Comparison of ENCODE assay signal across 8 cellular contexts in genomic region chrX:38879631-38880220, GRCh38.
DNase-seq lines count a peak whose midpoint lies in the region; ATAC-seq and TF ChIP-seq lines count a peak whose summit lies in the region.

No MANE protein-coding gene starts in this region.

- H3K4me3 Mint-ChIP-seq in activated CD8-positive, alpha-beta T cell treated with anti-CD3 and anti-CD28 coated beads for 36 hours = no peak overlapping the region

- H3K27ac Mint-ChIP-seq in activated CD8-positive, alpha-beta T cell treated with anti-CD3 and anti-CD28 coated beads for 36 hours = no peak overlapping the region

- no peaks in the 10 kb centered on the region for H3K27me3 Mint-ChIP-seq in activated CD8-positive, alpha-beta T cell treated with anti-CD3 and anti-CD28 coated beads for 36 hours

- intact Hi-C loops in activated CD8-positive, alpha-beta T cell treated with anti-CD3 and anti-CD28 coated beads for 36 hours (cut with micrococcal nuclease) = no loop called here

- CTCF ChIA-PET in activated CD8-positive, alpha-beta T cell treated with anti-CD3 and anti-CD28 coated beads for 36 hours (lab: Charles Lee) = interaction anchor here (1.5 kb wide), 1 partner anchor 15 kb away, joined by 3 read pairs; no protein-coding TSS in a partner anchor

- no peaks in the 10 kb centered on the region for H3K9me3 Mint-ChIP-seq in activated CD8-positive, alpha-beta T cell treated with anti-CD3 and anti-CD28 coated beads for 36 hours

- no peaks in the 10 kb centered on the region for H3K36me3 Mint-ChIP-seq in activated CD8-positive, alpha-beta T cell treated with anti-CD3 and anti-CD28 coated beads for 36 hours (ENCODE audit: low read depth)

- peak; percentile 80 for DNase-seq in DMS53 treated with DMSO at 0.1 percent for 48 hours (lab: John Stamatoyannopoulos, UW; ENCODE audit: unreplicated experiment)
- DNase-seq in activated CD8-positive, alpha-beta T cell treated with anti-CD3 and anti-CD28 coated beads for 36 hours = no peak
- DNase-seq in NCI-H526 treated with DMSO at 0.1 percent for 48 hours (lab: John Stamatoyannopoulos, UW) = no peak
- no peak for DNase-seq in stimulated activated naive CD4-positive, alpha-beta T cell treated with Interleukin-2 at 50 U/mL for 16 hours (lab: John Stamatoyannopoulos, UW)
- DNase-seq in stimulated activated CD4-positive, alpha-beta T cell treated with anti-CD3 and anti-CD28 coated beads, Interleukin-4, amount 100 ng/mL, for 1 hour = no peak

- H3K27ac ChIP-seq in KOPT-K1 (ENCODE audit: low read depth, low read length, poor library complexity, severe bottlenecking) = peak overlapping the region; percentile 65

- ATAC-seq in GM21423 (IDR thresholded peaks at IDR 0.05; ENCODE audit: unreplicated experiment) = peak; percentile 59
- ATAC-seq in activated CD8-positive, alpha-beta T cell treated with anti-CD3 and anti-CD28 coated beads for 36 hours = peak; percentile 53
- no peak for ATAC-seq in SK-N-SH treated with all-trans-retinoic acid at 6 μM for 48 hours

- H3K9me3 ChIP-seq in KOPT-K1 (ENCODE audit: insufficient read depth, low read length, poor library complexity, severe bottlenecking) = no peaks in the 10 kb centered on the region

- POLR2A ChIA-PET in activated CD8-positive, alpha-beta T cell treated with anti-CD3 and anti-CD28 coated beads for 36 hours (lab: Charles Lee) = interaction anchor here (1.9 kb wide), 1 partner anchor 12 kb away, joined by 4 read pairs; no protein-coding TSS in a partner anchor

- peaks cover 15% of the 10 kb centered on the region for H3K4me1 Mint-ChIP-seq in activated CD8-positive, alpha-beta T cell treated with anti-CD3 and anti-CD28 coated beads for 36 hours (ENCODE audit: low read depth)

- no peaks in the 10 kb centered on the region for H3K36me3 ChIP-seq in KOPT-K1 (ENCODE audit: insufficient read depth, low read length)

- TF ChIP-seq CTCF in activated CD8-positive, alpha-beta T cell treated with anti-CD3 and anti-CD28 coated beads for 36 hours (IDR thresholded peaks at IDR 0.05) = no peak

TF ChIP-seq in SK-N-SH treated with all-trans-retinoic acid at 6 μM for 48 hours, 23 proteins besides CTCF, POLR2A, EP300 and RAD21:
- no peak for TF ChIP-seq BACH2 (CRISPR knock-in tag; IDR thresholded peaks at IDR 0.05; ENCODE audit: borderline replicate concordance)
- no peak for TF ChIP-seq OSR1 (CRISPR knock-in tag; IDR thresholded peaks at IDR 0.05)
- no peak for TF ChIP-seq SNAI2 (CRISPR knock-in tag; IDR thresholded peaks at IDR 0.05)
- TF ChIP-seq ZC3H10 (CRISPR knock-in tag; IDR thresholded peaks at IDR 0.05) = no peak
- no peak for TF ChIP-seq RARB (CRISPR knock-in tag; IDR thresholded peaks at IDR 0.05)
- TF ChIP-seq PPARA (CRISPR knock-in tag; IDR thresholded peaks at IDR 0.05; ENCODE audit: borderline replicate concordance) = no peak
- no peak for TF ChIP-seq ZNF70 (CRISPR knock-in tag; IDR thresholded peaks at IDR 0.05)
- TF ChIP-seq PATZ1 (CRISPR knock-in tag; IDR thresholded peaks at IDR 0.05; ENCODE audit: borderline replicate concordance) = no peak
- TF ChIP-seq ZNF565 (CRISPR knock-in tag; conservative IDR thresholded peaks at IDR 0.05; ENCODE audit: low read depth) = no peak
- no peak for TF ChIP-seq ZFP30 (CRISPR knock-in tag; IDR thresholded peaks at IDR 0.05)
- TF ChIP-seq POU6F1 (CRISPR knock-in tag; IDR thresholded peaks at IDR 0.05; ENCODE audit: borderline replicate concordance, low read depth) = no peak
- TF ChIP-seq ZNF8 (CRISPR knock-in tag; IDR thresholded peaks at IDR 0.05) = no peak
- TF ChIP-seq ZFP3 (CRISPR knock-in tag; IDR thresholded peaks at IDR 0.05) = no peak
- no peak for TF ChIP-seq TOX (CRISPR knock-in tag; IDR thresholded peaks at IDR 0.05; ENCODE audit: borderline replicate concordance)
- TF ChIP-seq TCF4 (CRISPR knock-in tag; IDR thresholded peaks at IDR 0.05; ENCODE audit: borderline replicate concordance) = no peak
- TF ChIP-seq CREB5 (CRISPR knock-in tag; IDR thresholded peaks at IDR 0.05; ENCODE audit: low read depth) = no peak
- TF ChIP-seq TSHZ2 (CRISPR knock-in tag; IDR thresholded peaks at IDR 0.05) = no peak
- TF ChIP-seq CSRNP3 (CRISPR knock-in tag; IDR thresholded peaks at IDR 0.05) = no peak
- no peak for TF ChIP-seq GLIS3 (CRISPR knock-in tag; IDR thresholded peaks at IDR 0.05)
